9 cellular contexts compared by ENCODE assay signal in genomic region chr17:42155614-42156045, GRCh38. TPM values are rescaled to one million over a fixed set of nuclear protein-coding genes. Genes with fewer than 3 reads are reported as not detected.
DNase-seq lines count a peak whose midpoint lies in the region; ATAC-seq and TF ChIP-seq lines count a peak whose summit lies in the region.
"Had no signal": no experiment of that assay in that cellular context is flagged by ENCODE, and none has a peak within 500 bp of the region (broad histone marks: within the 10 kb centered on the region; RNA-seq: fewer than 3 reads in every experiment).

No MANE protein-coding gene starts in this region.

- DNase-seq in SK-MEL-5 (ENCODE audit: low read depth, low spot score) (peak; percentile 87), fibroblast of mammary gland (ENCODE audit: low read depth) (no peak), DMS153 (lab: John Stamatoyannopoulos, UW) (no peak), RKO (ENCODE audit: low spot score) (no peak), OCI-M1 (lab: John Stamatoyannopoulos, UW) (no peak)

- H3K27ac ChIP-seq in rectal smooth muscle tissue (ENCODE audit: low read depth, low read length) = no peak overlapping the region

- H3K4me3 ChIP-seq in GM08714 (ENCODE audit: low read length) (peak overlapping the region; percentile 57; the same call in 1 of the 2 replicates), fibroblast of mammary gland (ENCODE audit: control insufficient read depth, low read depth, low read length) (peak overlapping the region; percentile 52), rectal smooth muscle tissue (ENCODE audit: low read length) (peak overlapping the region; percentile 54)

- in situ Hi-C loops in SK-MEL-5 (cut with HindIII; ENCODE audit: low pct_unique_long_range_greater_than_20kb, low sequenced_read_pairs) = no loop called here

- no peaks in the 10 kb centered on the region for H3K36me3 ChIP-seq in rectal smooth muscle tissue (ENCODE audit: control insufficient read depth, insufficient read depth, low read length)

- peaks cover 9% of the 10 kb centered on the region for H3K4me1 ChIP-seq in rectal smooth muscle tissue (ENCODE audit: control insufficient read depth, insufficient read depth, low read length)

- no peak for TF ChIP-seq CTCF in fibroblast of mammary gland (conservative IDR thresholded peaks at IDR 0.05; ENCODE audit: control insufficient read depth, insufficient read depth, low read depth, low read length)

- no peak for ATAC-seq in GM18873 (IDR thresholded peaks at IDR 0.05; ENCODE audit: low FRiP score, unreplicated experiment)

- H3K27me3 ChIP-seq in rectal smooth muscle tissue (ENCODE audit: control insufficient read depth, insufficient read depth, low read length) = no peaks in the 10 kb centered on the region

- no peak overlapping the region for H3K9ac ChIP-seq in rectal smooth muscle tissue (ENCODE audit: low read length)

RNA-seq across cellular contexts. Expression of gene RAB5C, which starts 0.8 kb away (rescaled TPM):
- 166 and 195 TPM in 2 replicates for total RNA-seq in SK-MEL-5 (2014; rRNA removed; shearing (Covaris generic))
- 398 and 408 TPM in 2 replicates for polyA plus RNA-seq in SK-MEL-5 (2015; cell fraction: cytosol; rRNA removed)
- polyA plus RNA-seq in SK-MEL-5 (2015; cell fraction: nucleus; rRNA removed) = 101 and 106 TPM in 2 replicates

RNA-seq across cellular contexts. Expression of gene KCNH4, which starts 25.3 kb away (rescaled TPM):
- 0.18 and 0.24 TPM in 2 replicates for total RNA-seq in SK-MEL-5 (2014; rRNA removed; shearing (Covaris generic))
- 0.63 and 1.9 TPM in 2 replicates for polyA plus RNA-seq in SK-MEL-5 (2015; cell fraction: cytosol; rRNA removed)
- 1.3 and 2.7 TPM in 2 replicates for polyA plus RNA-seq in SK-MEL-5 (2015; cell fraction: nucleus; rRNA removed)
- total RNA-seq: pulmonary artery endothelial cell had no signal

RNA-seq across cellular contexts. Expression of gene HCRT, which starts 29.6 kb away (rescaled TPM):
- total RNA-seq in SK-MEL-5 (2014; rRNA removed; shearing (Covaris generic)) = not detected in 2 replicates
- not detected in 2 replicates for polyA plus RNA-seq in SK-MEL-5 (2015; cell fraction: cytosol; rRNA removed)
- polyA plus RNA-seq in SK-MEL-5 (2015; cell fraction: nucleus; rRNA removed) = not detected in 2 replicates
- total RNA-seq: pulmonary artery endothelial cell had no signal

RNA-seq across cellular contexts. Expression of gene HSPB9, which starts 33.0 kb away (rescaled TPM):
- total RNA-seq in SK-MEL-5 (2014; rRNA removed; shearing (Covaris generic)) = not detected in 2 replicates
- not detected in 2 replicates for polyA plus RNA-seq in SK-MEL-5 (2015; cell fraction: cytosol; rRNA removed)
- 0.15 TPM in 1 of 2 replicates, not detected in the other for polyA plus RNA-seq in SK-MEL-5 (2015; cell fraction: nucleus; rRNA removed)
- total RNA-seq: pulmonary artery endothelial cell had no signal

RNA-seq across cellular contexts. Expression of gene KAT2A, which starts 34.5 kb away (rescaled TPM):
- total RNA-seq in SK-MEL-5 (2014; rRNA removed; shearing (Covaris generic)) = 12.9 and 14.7 TPM in 2 replicates
- polyA plus RNA-seq in SK-MEL-5 (2015; cell fraction: cytosol; rRNA removed) = 30.2 and 33.9 TPM in 2 replicates
- 788 and 824 TPM in 2 replicates for polyA plus RNA-seq in SK-MEL-5 (2015; cell fraction: nucleus; rRNA removed)
